Comparison of ENCODE assay signal across 1 cellular context in the genomic region with DNA sequence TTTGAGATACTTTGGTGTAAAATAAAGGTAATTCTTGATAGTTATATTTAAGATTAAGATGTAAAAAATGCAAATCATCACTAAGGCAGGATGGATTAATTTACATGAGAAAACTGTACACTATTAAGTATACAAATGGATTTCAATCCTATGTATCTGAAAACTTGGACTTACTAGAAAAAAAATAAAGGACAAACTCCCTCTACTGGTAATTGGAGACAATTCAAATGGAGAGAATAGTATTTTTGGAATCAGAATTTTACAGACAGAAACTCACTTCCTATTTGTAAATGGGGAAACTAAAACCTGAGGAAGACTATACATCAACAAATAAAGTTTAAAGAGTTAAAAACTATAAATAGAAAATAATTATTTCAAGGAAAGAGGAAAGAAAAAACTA.
TF ChIP-seq lines count a peak whose summit lies in the region.

No MANE protein-coding gene starts in this region.

TF ChIP-seq in K562, 482 proteins besides CTCF, POLR2A, EP300 and RAD21 (continued from another document):
- TF ChIP-seq, protein P1, sequence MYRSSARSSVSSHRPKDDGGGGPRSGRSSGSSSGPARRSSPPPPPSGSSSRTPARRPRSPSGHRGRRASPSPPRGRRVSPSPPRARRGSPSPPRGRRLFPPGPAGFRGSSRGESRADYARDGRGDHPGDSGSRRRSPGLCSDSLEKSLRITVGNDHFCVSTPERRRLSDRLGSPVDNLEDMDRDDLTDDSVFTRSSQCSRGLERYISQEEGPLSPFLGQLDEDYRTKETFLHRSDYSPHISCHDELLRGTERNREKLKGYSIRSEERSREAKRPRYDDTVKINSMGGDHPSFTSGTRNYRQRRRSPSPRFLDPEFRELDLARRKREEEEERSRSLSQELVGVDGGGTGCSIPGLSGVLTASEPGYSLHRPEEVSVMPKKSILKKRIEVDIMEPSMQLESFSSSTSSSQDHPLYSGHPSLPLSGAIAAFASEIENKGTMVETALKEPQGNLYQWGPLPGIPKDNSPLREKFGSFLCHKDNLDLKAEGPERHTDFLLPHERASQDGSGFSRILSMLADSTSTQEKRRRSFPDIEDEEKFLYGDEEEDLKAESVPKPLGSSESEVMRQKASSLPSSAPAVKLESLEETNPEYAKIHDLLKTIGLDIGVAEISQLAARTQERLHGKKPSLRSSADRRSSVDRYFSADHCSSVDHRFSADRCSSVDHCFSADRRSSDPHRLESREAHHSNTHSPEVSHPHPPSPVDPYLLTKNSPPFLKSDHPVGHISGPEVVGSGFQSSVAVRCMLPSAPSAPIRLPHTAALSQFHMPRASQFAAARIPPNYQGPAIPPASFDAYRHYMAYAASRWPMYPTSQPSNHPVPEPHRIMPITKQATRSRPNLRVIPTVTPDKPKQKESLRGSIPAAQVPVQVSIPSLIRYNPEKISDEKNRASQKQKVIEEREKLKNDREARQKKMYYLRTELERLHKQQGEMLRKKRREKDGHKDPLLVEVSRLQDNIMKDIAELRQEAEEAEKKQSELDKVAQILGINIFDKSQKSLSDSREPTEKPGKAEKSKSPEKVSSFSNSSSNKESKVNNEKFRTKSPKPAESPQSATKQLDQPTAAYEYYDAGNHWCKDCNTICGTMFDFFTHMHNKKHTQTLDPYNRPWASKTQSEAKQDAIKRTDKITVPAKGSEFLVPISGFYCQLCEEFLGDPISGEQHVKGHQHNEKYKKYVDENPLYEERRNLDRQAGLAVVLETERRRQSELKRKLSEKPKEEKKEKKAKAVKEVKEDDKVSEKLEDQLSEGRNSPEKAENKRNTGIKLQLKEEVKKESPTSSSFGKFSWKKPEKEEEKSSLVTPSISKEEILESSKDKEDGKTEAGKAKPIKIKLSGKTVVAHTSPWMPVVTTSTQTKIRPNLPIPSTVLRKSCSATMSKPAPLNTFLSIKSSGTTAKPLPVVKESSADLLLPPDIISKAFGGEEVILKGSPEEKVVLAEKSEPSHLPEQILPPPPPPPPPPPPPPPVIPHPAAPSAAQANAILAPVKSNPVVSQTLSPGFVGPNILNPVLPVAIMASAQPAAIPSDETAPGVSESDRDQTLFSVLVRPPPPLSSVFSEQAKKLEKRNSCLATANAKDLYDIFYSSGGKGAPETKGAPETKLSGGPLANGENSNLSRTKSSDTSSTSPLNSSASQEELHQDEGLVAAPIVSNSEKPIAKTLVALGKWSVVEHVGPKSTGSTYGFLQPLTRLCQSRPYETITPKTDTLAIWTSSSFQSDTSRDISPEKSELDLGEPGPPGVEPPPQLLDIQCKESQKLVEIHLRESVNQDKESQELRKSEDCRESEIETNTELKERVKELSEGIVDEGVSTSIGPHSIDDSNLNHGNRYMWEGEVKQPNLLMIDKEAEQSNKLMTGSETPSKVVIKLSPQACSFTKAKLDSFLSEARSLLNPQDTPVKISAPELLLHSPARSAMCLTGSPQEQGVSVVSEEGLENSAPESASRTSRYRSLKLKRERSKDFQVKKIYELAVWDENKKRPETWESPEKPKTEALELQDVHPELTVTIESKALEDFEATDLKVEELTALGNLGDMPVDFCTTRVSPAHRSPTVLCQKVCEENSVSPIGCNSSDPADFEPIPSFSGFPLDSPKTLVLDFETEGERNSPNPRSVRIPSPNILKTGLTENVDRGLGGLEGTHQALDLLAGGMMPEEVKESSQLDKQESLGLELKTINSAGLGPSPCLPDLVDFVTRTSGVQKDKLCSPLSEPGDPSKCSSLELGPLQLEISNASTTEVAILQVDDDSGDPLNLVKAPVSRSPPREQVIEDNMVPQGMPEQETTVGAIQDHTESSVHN (IDR thresholded peaks at IDR 0.05; ENCODE audit: borderline replicate concordance in 1 of 2, low read depth in 1 of 2): no peak
- TF ChIP-seq THAP7 (CRISPR knock-in tag; IDR thresholded peaks at IDR 0.05): no peak
- TF ChIP-seq, protein P2, sequence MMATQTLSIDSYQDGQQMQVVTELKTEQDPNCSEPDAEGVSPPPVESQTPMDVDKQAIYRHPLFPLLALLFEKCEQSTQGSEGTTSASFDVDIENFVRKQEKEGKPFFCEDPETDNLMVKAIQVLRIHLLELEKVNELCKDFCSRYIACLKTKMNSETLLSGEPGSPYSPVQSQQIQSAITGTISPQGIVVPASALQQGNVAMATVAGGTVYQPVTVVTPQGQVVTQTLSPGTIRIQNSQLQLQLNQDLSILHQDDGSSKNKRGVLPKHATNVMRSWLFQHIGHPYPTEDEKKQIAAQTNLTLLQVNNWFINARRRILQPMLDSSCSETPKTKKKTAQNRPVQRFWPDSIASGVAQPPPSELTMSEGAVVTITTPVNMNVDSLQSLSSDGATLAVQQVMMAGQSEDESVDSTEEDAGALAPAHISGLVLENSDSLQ (IDR thresholded peaks at IDR 0.05): no peak
- TF ChIP-seq L3MBTL2 (IDR thresholded peaks at IDR 0.05): no peak
- TF ChIP-seq PTBP1 (IDR thresholded peaks at IDR 0.05; ENCODE audit: low read depth, low read length): no peak
- no peak for TF ChIP-seq ZFX (CRISPR knock-in tag; IDR thresholded peaks at IDR 0.05)
- no peak for TF ChIP-seq SP1 (CRISPR knock-in tag; IDR thresholded peaks at IDR 0.05)
- no peak for TF ChIP-seq MYC (IDR thresholded peaks at IDR 0.05; ENCODE audit: low read depth, low read length)
- no peak for TF ChIP-seq MYC (CRISPR knock-in tag; IDR thresholded peaks at IDR 0.05; ENCODE audit: borderline replicate concordance, low read depth)
- TF ChIP-seq JUND (IDR thresholded peaks at IDR 0.05; ENCODE audit: borderline replicate concordance, low read depth, low read length): no peak
- no peak for TF ChIP-seq JUND (tag; IDR thresholded peaks at IDR 0.05; ENCODE audit: borderline replicate concordance, low read depth, low read length)
